Comparison of ENCODE assay signal across 1 cellular context in the genomic region with DNA sequence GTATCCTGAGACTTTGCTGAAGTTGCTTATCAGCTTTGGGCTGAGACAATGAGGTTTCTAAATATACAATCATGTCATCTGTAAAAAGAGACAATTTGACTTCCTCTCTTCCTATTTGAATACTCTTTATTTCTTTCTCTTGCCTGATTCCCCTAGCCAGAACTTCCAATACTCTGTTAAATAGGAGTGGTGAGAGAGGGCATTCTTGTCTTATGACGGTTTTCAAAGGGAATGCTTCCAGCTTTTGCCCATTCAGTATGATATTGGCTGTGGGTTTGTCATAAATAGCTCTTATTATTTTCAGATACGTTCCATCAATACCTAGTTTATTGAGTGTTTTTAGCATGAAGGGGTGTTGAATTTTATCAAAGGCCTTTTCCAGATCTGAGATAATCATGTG. TPM values are rescaled to one million over a fixed set of nuclear protein-coding genes. Genes with fewer than 3 reads are reported as not detected.
"Had no signal": no experiment of that assay in that cellular context is flagged by ENCODE, and none has a peak within 500 bp of the region (broad histone marks: within the 10 kb centered on the region; RNA-seq: fewer than 3 reads in every experiment).

No MANE protein-coding gene starts in this region.

RNA-seq across cellular contexts. Expression of a gene that starts 6.6 kb away (rescaled TPM):
- total RNA-seq: ascending aorta had no signal
